Comparison of ENCODE assay signal across 8 cellular contexts in the genomic region with DNA sequence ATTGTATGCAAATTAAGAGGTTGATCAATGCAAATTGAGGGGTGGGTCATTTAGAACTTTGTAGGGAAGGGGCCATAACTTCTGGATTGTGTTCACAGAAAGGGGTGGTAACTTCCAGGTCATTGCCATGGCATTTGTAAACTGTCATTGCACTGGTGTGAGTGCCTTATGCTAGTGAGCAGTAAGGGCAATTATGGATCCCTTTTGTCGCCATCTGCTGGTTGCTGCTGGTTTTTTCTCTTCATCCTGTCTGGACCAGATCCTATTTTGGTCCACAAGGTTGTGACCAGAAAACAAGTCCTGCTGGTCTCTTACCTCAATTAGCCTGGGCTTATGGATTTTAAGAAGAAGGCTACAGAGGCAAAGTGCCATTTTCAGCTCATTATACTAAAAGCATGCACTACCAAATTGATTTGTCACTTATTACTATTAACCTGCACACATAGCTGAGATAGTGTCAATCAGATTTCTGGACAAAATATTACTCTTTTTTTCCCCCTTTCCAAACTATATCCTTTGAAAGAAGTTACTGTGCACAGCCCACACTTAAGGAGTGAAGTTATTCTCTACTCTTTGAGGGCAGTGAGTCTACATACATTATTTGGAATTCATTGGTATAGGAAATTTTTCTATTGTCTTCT.
DNase-seq lines count a peak whose midpoint lies in the region; ATAC-seq and TF ChIP-seq lines count a peak whose summit lies in the region.

No MANE protein-coding gene starts in this region.

- intact Hi-C loops in Panc1 (cut with micrococcal nuclease; ENCODE audit: unreplicated experiment) (loop anchor here (5.0 kb wide), 1 partner anchor 1089 kb away; no protein-coding TSS in a partner anchor), posterior cingulate gyrus (cut with DNase I) (loop anchor here (10.0 kb wide), 1 partner anchor 1082 kb away; no protein-coding TSS in a partner anchor)
- intact Hi-C loops in activated T-helper 1 cell treated with anti-CD3 and anti-CD28 coated beads, Interleukin-12 subunit alpha, Interleukin-12 subunit beta, Interleukin-2, Interleukin-4 antibody, amounts not matched to agents 30 ng/mL and 10 ng/mL and 1 ng/mL, durations not matched to agents 14 hours and 24 hours and 36 hours (cut with micrococcal nuclease): loop anchor here (1.0 to 10.0 kb wide), 2 partner anchors 212 to 1082 kb away; no protein-coding TSS in a partner anchor

- CTCF ChIA-PET in Panc1 (lab: Charles Lee): no interaction called here

- BruUV-seq in Panc1 (replicated peaks; lab: Mats Ljungman, UMichigan): no TSS peak

- H3K4me3 Mint-ChIP-seq in activated T-helper 1 cell treated with anti-CD3 and anti-CD28 coated beads, Interleukin-12 subunit alpha, Interleukin-12 subunit beta, Interleukin-2, Interleukin-4 antibody, amounts not matched to agents 30 ng/mL and 10 ng/mL and 1 ng/mL, durations not matched to agents 14 hours and 24 hours and 36 hours: no peak overlapping the region

- no peaks in the 10 kb centered on the region for H3K4me1 Mint-ChIP-seq in activated T-helper 1 cell treated with anti-CD3 and anti-CD28 coated beads, Interleukin-12 subunit alpha, Interleukin-12 subunit beta, Interleukin-2, Interleukin-4 antibody, amounts not matched to agents 30 ng/mL and 10 ng/mL and 1 ng/mL, durations not matched to agents 14 hours and 24 hours and 36 hours (ENCODE audit: low read depth)

- DNase-seq in DMS53 treated with DMSO at 0.1 percent for 48 hours (lab: John Stamatoyannopoulos, UW; ENCODE audit: unreplicated experiment) (peak; percentile 89), Panc1 (ENCODE audit: low read depth, low spot score) (peak; percentile 53), germinal center (ENCODE audit: low spot score) (peak; percentile 14), posterior cingulate gyrus (peak in 6 of 10 donors; percentile 14 to 79 (median 62)), NCI-H187 treated with DMSO at 0.1 percent for 48 hours (lab: John Stamatoyannopoulos, UW) (no peak)
- DNase-seq in activated T-helper 1 cell treated with anti-CD3 and anti-CD28 coated beads, Interleukin-12 subunit alpha, Interleukin-12 subunit beta, Interleukin-2, Interleukin-4 antibody, amounts not matched to agents 30 ng/mL and 10 ng/mL and 1 ng/mL, durations not matched to agents 14 hours and 24 hours and 36 hours (ENCODE audit: low spot score): peak; percentile 6

- no peaks in the 10 kb centered on the region for H3K27me3 ChIP-seq in Panc1 (ENCODE audit: control insufficient read depth, insufficient read depth, low read length)

- H3K36me3 ChIP-seq in Panc1 (ENCODE audit: control insufficient read depth, insufficient read depth, low read length): no peaks in the 10 kb centered on the region

- no peak overlapping the region for H3K27ac Mint-ChIP-seq in activated T-helper 1 cell treated with anti-CD3 and anti-CD28 coated beads, Interleukin-12 subunit alpha, Interleukin-12 subunit beta, Interleukin-2, Interleukin-4 antibody, amounts not matched to agents 30 ng/mL and 10 ng/mL and 1 ng/mL, durations not matched to agents 14 hours and 24 hours and 36 hours

- H3K27me3 Mint-ChIP-seq in activated T-helper 1 cell treated with anti-CD3 and anti-CD28 coated beads, Interleukin-12 subunit alpha, Interleukin-12 subunit beta, Interleukin-2, Interleukin-4 antibody, amounts not matched to agents 30 ng/mL and 10 ng/mL and 1 ng/mL, durations not matched to agents 14 hours and 24 hours and 36 hours (ENCODE audit: insufficient read depth): no peaks in the 10 kb centered on the region

- H3K9me3 ChIP-seq in Panc1 (ENCODE audit: control insufficient read depth, insufficient read depth, low read depth, low read length): no peaks in the 10 kb centered on the region

- in situ Hi-C loops in Panc1 (cut with HindIII; ENCODE audit: low pct_unique_long_range_greater_than_20kb, low sequenced_read_pairs): no loop called here

- ATAC-seq in GM21381 (IDR thresholded peaks at IDR 0.05; ENCODE audit: unreplicated experiment) (peak; percentile 94), HG03575 (IDR thresholded peaks at IDR 0.05; ENCODE audit: extremely low read depth, insufficient number of reproducible peaks, low FRiP score, unreplicated experiment) (peak; percentile 89), Panc1 (peak; percentile 91)

- no peaks in the 10 kb centered on the region for H3K9me3 Mint-ChIP-seq in activated T-helper 1 cell treated with anti-CD3 and anti-CD28 coated beads, Interleukin-12 subunit alpha, Interleukin-12 subunit beta, Interleukin-2, Interleukin-4 antibody, amounts not matched to agents 30 ng/mL and 10 ng/mL and 1 ng/mL, durations not matched to agents 14 hours and 24 hours and 36 hours

- H3K4me3 ChIP-seq in Panc1 (ENCODE audit: low read depth in 2 of 2, low read length in 2 of 2): no peak overlapping the region

- no peak overlapping the region for H3K27ac ChIP-seq in Panc1 (ENCODE audit: low read length)

- H3K4me1 ChIP-seq in Panc1 (ENCODE audit: control insufficient read depth, insufficient read depth, low read length): no peaks in the 10 kb centered on the region

- POLR2A ChIA-PET in Panc1 (lab: Charles Lee): no interaction called here

- TF ChIP-seq CTCF in Panc1 (IDR thresholded peaks at IDR 0.05): peak; percentile 88

- no peaks in the 10 kb centered on the region for H3K36me3 Mint-ChIP-seq in activated T-helper 1 cell treated with anti-CD3 and anti-CD28 coated beads, Interleukin-12 subunit alpha, Interleukin-12 subunit beta, Interleukin-2, Interleukin-4 antibody, amounts not matched to agents 30 ng/mL and 10 ng/mL and 1 ng/mL, durations not matched to agents 14 hours and 24 hours and 36 hours (ENCODE audit: low read depth)
